ENCODE assay signal across 2 cellular contexts in genomic region chr5:76401801-76402250, GRCh38.
TF ChIP-seq lines count a peak whose summit lies in the region.

No MANE protein-coding gene starts in this region.

TF ChIP-seq in GM23338, 12 proteins besides CTCF, POLR2A, EP300 and RAD21 (continued from another document):
- TF ChIP-seq REST (IDR thresholded peaks at IDR 0.05; ENCODE audit: unreplicated experiment) = no peak
- no peak for TF ChIP-seq NANOG (IDR thresholded peaks at IDR 0.05; ENCODE audit: borderline replicate concordance)
- TF ChIP-seq EZH2phosphoT487 (IDR thresholded peaks at IDR 0.05; ENCODE audit: unreplicated experiment) = no peak
- no peak for TF ChIP-seq ZNF114 (CRISPR knock-in tag; IDR thresholded peaks at IDR 0.05)
- no peak for TF ChIP-seq ETS1 (IDR thresholded peaks at IDR 0.05)
- no peak for TF ChIP-seq STAT1 (IDR thresholded peaks at IDR 0.05; ENCODE audit: unreplicated experiment)
- TF ChIP-seq ZNF462 (CRISPR knock-in tag; IDR thresholded peaks at IDR 0.05) = no peak
- no peak for TF ChIP-seq ZNF331 (CRISPR knock-in tag; IDR thresholded peaks at IDR 0.05; ENCODE audit: low read depth)

TF ChIP-seq in WTC11, 78 proteins besides CTCF, POLR2A, EP300 and RAD21 (continued from another document):
- TF ChIP-seq GABPB1 (CRISPR knock-in tag; IDR thresholded peaks at IDR 0.05) (no peak), ATF6 (CRISPR knock-in tag; IDR thresholded peaks at IDR 0.05) (no peak), FOXP1 (CRISPR knock-in tag; IDR thresholded peaks at IDR 0.05; ENCODE audit: borderline replicate concordance) (no peak), NR3C1 (CRISPR knock-in tag; conservative IDR thresholded peaks at IDR 0.05; ENCODE audit: low read depth) (no peak), MYBL2 (CRISPR knock-in tag; IDR thresholded peaks at IDR 0.05) (no peak), JUN (CRISPR knock-in tag; IDR thresholded peaks at IDR 0.05) (no peak), AR (CRISPR knock-in tag; IDR thresholded peaks at IDR 0.05) (no peak), ZNF423 (CRISPR knock-in tag; IDR thresholded peaks at IDR 0.05) (no peak), PRDM15 (CRISPR knock-in tag; IDR thresholded peaks at IDR 0.05) (no peak), ARID4B (CRISPR knock-in tag; IDR thresholded peaks at IDR 0.05; ENCODE audit: borderline replicate concordance) (no peak), ZNF219 (CRISPR knock-in tag; IDR thresholded peaks at IDR 0.05; ENCODE audit: borderline replicate concordance) (no peak), NR2C2 (CRISPR knock-in tag; IDR thresholded peaks at IDR 0.05) (no peak), SMAD3 (CRISPR knock-in tag; IDR thresholded peaks at IDR 0.05; ENCODE audit: borderline replicate concordance) (no peak)
TF ChIP-seq in WTC11: peak in this region for 0.
